22 cellular contexts compared by ENCODE assay signal in the genomic region with DNA sequence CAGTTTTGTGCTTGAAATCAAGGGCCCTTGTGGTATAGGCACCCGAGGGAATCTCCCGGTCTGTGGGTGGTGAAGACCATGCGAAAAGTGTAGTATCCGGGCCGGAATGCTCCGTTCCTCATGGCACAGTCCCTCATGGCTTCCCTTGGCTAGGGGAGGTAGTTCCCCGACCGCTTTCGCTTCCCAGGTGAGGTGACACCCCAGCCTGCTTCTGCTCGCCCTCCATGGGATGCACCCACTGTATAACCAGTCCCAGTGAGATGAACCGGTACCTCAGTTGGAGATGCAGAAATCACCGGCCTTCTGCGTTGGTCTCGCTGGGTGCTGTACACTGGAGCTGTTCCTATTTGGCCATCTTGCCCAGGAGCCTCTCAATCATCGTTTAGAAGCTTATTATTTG.
"Had no signal": no experiment of that assay in that cellular context is flagged by ENCODE, and none has a peak within 500 bp of the region (broad histone marks: within the 10 kb centered on the region; RNA-seq: fewer than 3 reads in every experiment).

No MANE protein-coding gene starts in this region.

- H3K4me2 ChIP-seq: hepatocyte had no signal

- FAIRE-seq: colon, endothelial cell of umbilical vein, frontal cortex, islet of Langerhans, keratinocyte had no signal

- H3K4me1 ChIP-seq: esophagus muscularis mucosa, foreskin keratinocyte, gastroesophageal sphincter, heart left ventricle, left lung, lower lobe of right lung had no signal

- DNase-seq: cerebellar nuclear complex; dermis blood vessel endothelial cell; dorsolateral prefrontal cortex; effector CD4-positive, alpha-beta T cell; effector memory CD4-positive, alpha-beta T cell; foreskin keratinocyte; left cardiac atrium; left lung; left ventricle myocardium superior; lower lobe of right lung; mesendoderm; midbrain had no signal

- ATAC-seq: foreskin keratinocyte, gastroesophageal sphincter, heart left ventricle, left cardiac atrium, left lung, left ventricle myocardium superior, lower lobe of right lung had no signal

- H3K27me3 ChIP-seq: dorsolateral prefrontal cortex, esophagus muscularis mucosa, foreskin keratinocyte, gastroesophageal sphincter, heart left ventricle, hepatocyte, left lung had no signal

- H2AFZ ChIP-seq: hepatocyte had no signal

- H3K27ac ChIP-seq: coronary artery, dorsolateral prefrontal cortex, esophagus muscularis mucosa, foreskin keratinocyte, gastroesophageal sphincter, heart left ventricle, hepatocyte, left lung, lower lobe of right lung had no signal

- H3K36me3 ChIP-seq: esophagus muscularis mucosa, gastroesophageal sphincter, heart left ventricle, left lung, lower lobe of right lung had no signal

- H3K9me3 ChIP-seq: esophagus muscularis mucosa, gastroesophageal sphincter, lower lobe of right lung had no signal

- H3K4me3 ChIP-seq: coronary artery, dorsolateral prefrontal cortex, esophagus muscularis mucosa, gastroesophageal sphincter, heart left ventricle, hepatocyte, left lung, lower lobe of right lung had no signal

- H3K79me2 ChIP-seq: hepatocyte had no signal
